18 cellular contexts compared by ENCODE assay signal in genomic region chr2:177711472-177712276, GRCh38.
"Had no signal": no experiment of that assay in that cellular context is flagged by ENCODE, and none has a peak within 500 bp of the region (broad histone marks: within the 10 kb centered on the region; RNA-seq: fewer than 3 reads in every experiment).

No MANE protein-coding gene starts in this region.

- H3K9me3 Mint-ChIP-seq: activated CD4-positive, alpha-beta T cell treated with anti-CD3 and anti-CD28 coated beads, Interleukin-2, amount 10 ng/mL, durations not matched to agents 24 days and 14 days; activated CD8-positive, alpha-beta T cell treated with anti-CD3 and anti-CD28 coated beads for 36 hours; activated naive CD4-positive, alpha-beta T cell treated with anti-CD3 and anti-CD28 coated beads, Interleukin-2, amount 10 ng/mL, durations not matched to agents 7 days and 5 days; activated T-cell treated with anti-CD3 and anti-CD28 coated beads, Interleukin-2, amount 50 U/mL, for 24 hours; stimulated activated naive B cell treated with anti-CD40 and anti-IgM and Interleukin-4, amounts not matched to agents 10 μg/mL and 1 μg/mL and 100 μg/mL, for 72 hours had no signal

- ATAC-seq: activated CD8-positive, alpha-beta T cell treated with anti-CD3 and anti-CD28 coated beads for 36 hours; foreskin keratinocyte; left lobe of liver; sciatic nerve; stimulated activated naive B cell treated with anti-CD40 and anti-IgM and Interleukin-4, amounts not matched to agents 10 μg/mL and 1 μg/mL and 100 μg/mL, for 72 hours had no signal

- H3K36me3 Mint-ChIP-seq: activated naive CD4-positive, alpha-beta T cell treated with anti-CD3 and anti-CD28 coated beads, Interleukin-2, amount 10 ng/mL, durations not matched to agents 7 days and 5 days; stimulated activated naive B cell treated with anti-CD40 and anti-IgM and Interleukin-4, amounts not matched to agents 10 μg/mL and 1 μg/mL and 100 μg/mL, for 72 hours had no signal

- H3K4me3 ChIP-seq: dorsolateral prefrontal cortex, ovary, spleen, thoracic aorta had no signal

- H3K4me1 Mint-ChIP-seq: activated CD4-positive, alpha-beta T cell treated with anti-CD3 and anti-CD28 coated beads, Interleukin-2, amount 10 ng/mL, durations not matched to agents 24 days and 14 days; activated naive CD4-positive, alpha-beta T cell treated with anti-CD3 and anti-CD28 coated beads, Interleukin-2, amount 10 ng/mL, durations not matched to agents 7 days and 5 days; stimulated activated naive B cell treated with anti-CD40 and anti-IgM and Interleukin-4, amounts not matched to agents 10 μg/mL and 1 μg/mL and 100 μg/mL, for 72 hours had no signal

- DNase-seq: activated CD4-positive, alpha-beta T cell treated with anti-CD3 and anti-CD28 coated beads, Interleukin-2, amount 10 ng/mL, durations not matched to agents 24 days and 14 days; activated CD4-positive, CD25-positive, alpha-beta regulatory T cell; activated CD8-positive, alpha-beta T cell treated with anti-CD3 and anti-CD28 coated beads for 36 hours; activated naive CD4-positive, alpha-beta T cell treated with anti-CD3 and anti-CD28 coated beads, Interleukin-2, amount 10 ng/mL, durations not matched to agents 7 days and 5 days; activated T-cell treated with anti-CD3 and anti-CD28 coated beads, Interleukin-2, amount 50 U/mL, for 24 hours; caudate nucleus; dorsolateral prefrontal cortex; foreskin keratinocyte; glutamatergic neuron; hippocampal formation; midbrain; ovary; spleen; stimulated activated CD4-positive, alpha-beta T cell treated with anti-CD3 and anti-CD28 coated beads, Interleukin-4, amount 100 ng/mL, for 4 hours; stimulated activated naive B cell treated with anti-CD40 and anti-IgM and Interleukin-4, amounts not matched to agents 10 μg/mL and 1 μg/mL and 100 μg/mL, for 72 hours had no signal

- H3K36me3 ChIP-seq: ovary, spleen, thoracic aorta had no signal

- H3K27me3 Mint-ChIP-seq: activated CD8-positive, alpha-beta T cell treated with anti-CD3 and anti-CD28 coated beads for 36 hours; stimulated activated naive B cell treated with anti-CD40 and anti-IgM and Interleukin-4, amounts not matched to agents 10 μg/mL and 1 μg/mL and 100 μg/mL, for 72 hours had no signal

- H3K9me3 ChIP-seq: ovary, spleen, thoracic aorta had no signal

- H3K27me3 ChIP-seq: dorsolateral prefrontal cortex, foreskin keratinocyte, ovary had no signal

- H3K27ac Mint-ChIP-seq: activated CD4-positive, alpha-beta T cell treated with anti-CD3 and anti-CD28 coated beads, Interleukin-2, amount 10 ng/mL, durations not matched to agents 24 days and 14 days; activated CD8-positive, alpha-beta T cell treated with anti-CD3 and anti-CD28 coated beads for 36 hours; activated naive CD4-positive, alpha-beta T cell treated with anti-CD3 and anti-CD28 coated beads, Interleukin-2, amount 10 ng/mL, durations not matched to agents 7 days and 5 days; activated T-cell treated with anti-CD3 and anti-CD28 coated beads, Interleukin-2, amount 50 U/mL, for 24 hours; stimulated activated naive B cell treated with anti-CD40 and anti-IgM and Interleukin-4, amounts not matched to agents 10 μg/mL and 1 μg/mL and 100 μg/mL, for 72 hours had no signal

- H3K4me1 ChIP-seq: foreskin keratinocyte, spleen had no signal

- H3K4me3 Mint-ChIP-seq: activated CD4-positive, alpha-beta T cell treated with anti-CD3 and anti-CD28 coated beads, Interleukin-2, amount 10 ng/mL, durations not matched to agents 24 days and 14 days; activated CD8-positive, alpha-beta T cell treated with anti-CD3 and anti-CD28 coated beads for 36 hours; activated naive CD4-positive, alpha-beta T cell treated with anti-CD3 and anti-CD28 coated beads, Interleukin-2, amount 10 ng/mL, durations not matched to agents 7 days and 5 days; activated T-cell treated with anti-CD3 and anti-CD28 coated beads, Interleukin-2, amount 50 U/mL, for 24 hours; stimulated activated naive B cell treated with anti-CD40 and anti-IgM and Interleukin-4, amounts not matched to agents 10 μg/mL and 1 μg/mL and 100 μg/mL, for 72 hours had no signal

- H3K27ac ChIP-seq: dorsolateral prefrontal cortex, foreskin keratinocyte, ovary, spleen, thoracic aorta had no signal
